8 cellular contexts compared by ENCODE assay signal in the genomic region with DNA sequence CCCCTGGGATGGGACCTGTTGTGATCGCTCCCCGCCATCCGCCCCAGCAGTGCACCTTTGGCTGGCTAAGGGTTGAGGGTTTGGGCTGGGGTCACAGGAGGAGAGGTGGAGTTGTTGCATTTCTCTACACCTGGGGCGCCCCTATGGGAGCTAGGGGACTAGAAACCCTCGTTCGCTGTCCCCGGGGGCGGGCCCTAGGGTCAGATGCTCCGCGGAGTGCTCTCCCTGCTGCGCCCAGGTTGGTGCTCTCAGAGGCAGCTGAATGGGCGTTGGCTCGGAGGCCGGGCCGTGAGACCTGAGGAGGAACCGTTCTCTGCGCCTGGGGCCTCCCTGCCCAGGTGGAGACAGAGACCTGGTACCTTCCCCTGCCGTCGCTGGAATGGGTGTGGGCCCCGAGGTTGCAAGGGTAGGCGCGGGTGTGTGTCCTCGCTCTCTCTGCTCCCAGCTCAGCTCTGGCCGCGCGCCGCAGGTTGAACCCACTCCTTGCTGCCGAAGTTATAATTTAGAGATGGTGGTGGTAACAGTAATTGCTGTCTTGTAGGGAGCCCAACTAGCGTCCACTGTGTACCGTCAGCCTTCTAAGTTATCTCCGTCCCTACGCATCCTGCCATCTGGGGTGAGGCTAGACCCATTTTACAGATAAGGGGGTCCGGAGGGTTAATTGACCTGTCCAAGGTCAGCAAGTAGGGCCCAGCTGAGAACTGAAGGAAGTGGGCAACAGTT. TPM values are rescaled to one million over a fixed set of nuclear protein-coding genes. Genes with fewer than 3 reads are reported as not detected.
DNase-seq lines count a peak whose midpoint lies in the region; ATAC-seq and TF ChIP-seq lines count a peak whose summit lies in the region.

No MANE protein-coding gene starts in this region.

- H3K4me1 ChIP-seq in SJCRH30: peaks cover 12% of the 10 kb centered on the region
- peaks cover 42% of the 10 kb centered on the region for H3K4me1 ChIP-seq in body of pancreas

- peak in 1 of 3 donors; percentile 21 for TF ChIP-seq POLR2A in body of pancreas (IDR thresholded peaks at IDR 0.05)

- TF ChIP-seq CTCF in body of pancreas (IDR thresholded peaks at IDR 0.05): no peak

- H3K9me3 ChIP-seq in SJCRH30 (replicated peaks) (no peaks in the 10 kb centered on the region), body of pancreas (no peaks in the 10 kb centered on the region)

- H3K36me3 ChIP-seq in SJCRH30: no peaks in the 10 kb centered on the region
- H3K36me3 ChIP-seq in body of pancreas (replicated peaks in 1 of 2; ENCODE audit: insufficient read depth in 1 of 2, low read depth in 2 of 2): no peaks in the 10 kb centered on the region

- H3K27me3 ChIP-seq in SJCRH30 (no peaks in the 10 kb centered on the region), body of pancreas (no peaks in the 10 kb centered on the region)

- 0 to 2% methylated on average over 6 to 33 of the region's 33 CpGs for WGBS in body of pancreas, 2 donors

- H3K27ac ChIP-seq in SJCRH30: no peak overlapping the region
- H3K27ac ChIP-seq in body of pancreas: peak overlapping the region; percentile 78 to 88 (median 84)

- DNase-seq in AG20443 (ENCODE audit: low spot score) (peak; percentile 27), SJCRH30 (no peak), body of pancreas (peak; percentile 44 to 52 (median 48)), left colon (peak; percentile 76 to 80)
- DNase-seq in stimulated activated CD8-positive, alpha-beta memory T cell treated with anti-CD3 and anti-CD28 coated beads, Interleukin-2, amount 100 ng/mL, for 48 hours (ENCODE audit: low read depth in 2 of 2): peak; percentile 21 to 25
- DNase-seq in NK-92 treated with Interleukin-12 subunit alpha and Interleukin-12 subunit beta, amount 100 ng/mL, for 24 hours (lab: John Stamatoyannopoulos, UW): no peak

- H3K4me3 ChIP-seq in SJCRH30 (peak overlapping the region; percentile 79), body of pancreas (peak overlapping the region; percentile 93 to 98)

- ATAC-seq in GM21515 (IDR thresholded peaks at IDR 0.05; ENCODE audit: unreplicated experiment) (peak; percentile 16), body of pancreas (peak; percentile 22), left colon (peak; percentile 61), GM19351 (IDR thresholded peaks at IDR 0.05; ENCODE audit: unreplicated experiment) (no peak)

- intact Hi-C loops in body of pancreas (cut with DNase I) (loop anchor here (5.0 kb wide), 1 partner anchor 288 kb away; no protein-coding TSS in a partner anchor), left colon (cut with DNase I, micrococcal nuclease) (loop anchor here in 1 of 2 donors (10.0 kb wide), 1 partner anchor 166 kb away; no protein-coding TSS in a partner anchor)

RNA-seq across cellular contexts. Expression of gene FLNB, which starts 1.0 kb away (rescaled TPM):
- 22.5 and 24.1 TPM in 2 replicates for total RNA-seq in SJCRH30 (2014; rRNA removed; shearing (Covaris generic))
- total RNA-seq in body of pancreas: 100 to 1,000 TPM; 104 to 121 TPM
- total RNA-seq in left colon: 100 to 1,000 TPM; 410 to 585 TPM

Comparison
In these comparisons a context has a peak if more than half of its experiments do, and no peak if none do; other contexts are left out.
1. DNase-seq: peak in AG20443 (single experiment), body of pancreas (4 of 4), left colon (2 of 2) and stimulated activated CD8-positive, alpha-beta memory T cell treated with anti-CD3 and anti-CD28 coated beads, Interleukin-2, amount 100 ng/mL, for 48 hours (2 of 2); none in SJCRH30 (0 of 2) and NK-92 treated with Interleukin-12 subunit alpha and Interleukin-12 subunit beta, amount 100 ng/mL, for 24 hours (single experiment).